In genomic region chr12:131832393-131833231, GRCh38 we compare ENCODE assay signal across 8 cellular contexts. TPM values are rescaled to one million over a fixed set of nuclear protein-coding genes. Genes with fewer than 3 reads are reported as not detected.
A peak's percentile ranks its signal among the peaks of the same experiment; 100 is the strongest.
DNase-seq lines count a peak whose midpoint lies in the region; ATAC-seq and TF ChIP-seq lines count a peak whose summit lies in the region.

No MANE protein-coding gene starts in this region.

- H3K27me3 ChIP-seq in BJ (ENCODE audit: control insufficient read depth, insufficient read depth, low read length) (no peaks in the 10 kb centered on the region), neural progenitor cell (peaks cover 47% of the 10 kb centered on the region)

- POLR2A ChIA-PET in BJ (lab: Charles Lee), result no interaction called here

- no peak overlapping the region for H3K4me2 ChIP-seq in neural progenitor cell

- H3K4me3 Mint-ChIP-seq in neural progenitor cell, result peak overlapping the region; percentile 59

- H3K36me3 Mint-ChIP-seq in neural progenitor cell, result no peaks in the 10 kb centered on the region

- no peaks in the 10 kb centered on the region for H3K9me3 ChIP-seq in neural progenitor cell (ENCODE audit: low read depth)

- peaks cover 12% of the 10 kb centered on the region for H3K4me1 Mint-ChIP-seq in neural progenitor cell

- peaks cover 13% of the 10 kb centered on the region for H3K27me3 Mint-ChIP-seq in neural progenitor cell (ENCODE audit: insufficient read depth, low read depth)

- no peaks in the 10 kb centered on the region; the same call in 1 of the 2 replicates for H3K36me3 ChIP-seq in BJ (ENCODE audit: control insufficient read depth, insufficient read depth, low read length)
- H3K36me3 ChIP-seq in neural progenitor cell, result no peaks in the 10 kb centered on the region

- no peaks in the 10 kb centered on the region for H3K9me3 Mint-ChIP-seq in neural progenitor cell

- peaks cover 13% of the 10 kb centered on the region for H3K4me1 ChIP-seq in neural progenitor cell

- no peak overlapping the region for H3K27ac ChIP-seq in neural progenitor cell

- peaks cover 11% of the 10 kb centered on the region for H4K20me1 ChIP-seq in neural progenitor cell (ENCODE audit: low read depth)

- CTCF ChIA-PET in BJ (lab: Yijun Ruan, JAX), result interaction anchor here (0.6 kb wide), 1 partner anchor 98 kb away, joined by 3 read pairs; no protein-coding TSS in a partner anchor

- no peaks in the 10 kb centered on the region for H3K79me2 ChIP-seq in neural progenitor cell (ENCODE audit: low read depth)

- H3K27ac Mint-ChIP-seq in neural progenitor cell, result peak overlapping the region; percentile 65

- H3K9ac ChIP-seq in neural progenitor cell, result no peak overlapping the region

- peaks cover 15% of the 10 kb centered on the region for H3F3A ChIP-seq in neural progenitor cell (ENCODE audit: low read depth)

- no peak for ATAC-seq in HG02678 (IDR thresholded peaks at IDR 0.05; ENCODE audit: unreplicated experiment)
- ATAC-seq in GM18502 (IDR thresholded peaks at IDR 0.05; ENCODE audit: poor library complexity, unreplicated experiment), result no peak
- no peak for ATAC-seq in GM21367 (IDR thresholded peaks at IDR 0.05; ENCODE audit: unreplicated experiment)
- ATAC-seq in HG02610 (IDR thresholded peaks at IDR 0.05; ENCODE audit: unreplicated experiment), result no peak

- H3K4me3 ChIP-seq in BJ (ENCODE audit: low read depth, low read length) (peak overlapping the region; percentile 76), neural progenitor cell (no peak overlapping the region)

- TF ChIP-seq CTCF in BJ (IDR thresholded peaks at IDR 0.05; ENCODE audit: insufficient read depth, low read depth, low read length) (no peak), neural progenitor cell (IDR thresholded peaks at IDR 0.05) (no peak)

- no peak for DNase-seq in BJ (ENCODE audit: low read depth)
- DNase-seq in NCI-H1092 treated with DMSO at 0.1 percent for 48 hours (lab: John Stamatoyannopoulos, UW), result peak; percentile 54
- DNase-seq in cerebellum (ENCODE audit: low spot score), result peak; percentile 33
- DNase-seq in neural progenitor cell (ENCODE audit: low spot score), result no peak

- H2AFZ ChIP-seq in neural progenitor cell (replicated peaks), result no peak overlapping the region

RNA-seq across cellular contexts. Expression of gene MMP17, which starts 4.4 kb away (rescaled TPM):
- 12.7 and 13.7 TPM in 2 replicates for polyA plus RNA-seq in BJ (2011; rRNA removed)
- 11.7 and 12.0 TPM in 2 replicates for polyA minus RNA-seq in BJ (2011; rRNA and poly(A)+ RNA removed)
- total RNA-seq in cerebellum (15.3 TPM), neural progenitor cell (ENCODE audit: low replicate concordance) (2.1 and 7.1 TPM in 2 replicates)

Comparison
In these comparisons a context has a peak if more than half of its experiments do, and no peak if none do; other contexts are left out.
1. DNase-seq: peak in NCI-H1092 treated with DMSO at 0.1 percent for 48 hours (single experiment) and cerebellum (single experiment); none in BJ (single experiment) and neural progenitor cell (single experiment).